Comparison of ENCODE assay signal across 8 cellular contexts in genomic region chr14:57692671-57693070, GRCh38.
DNase-seq lines count a peak whose midpoint lies in the region; ATAC-seq, FAIRE-seq and TF ChIP-seq lines count a peak whose summit lies in the region.

No MANE protein-coding gene starts in this region.

- CTCF ChIA-PET in HEK293 (lab: Yijun Ruan, JAX) (interaction anchor here (0.6 to 5.8 kb wide), 20 partner anchors 10 to 1493 kb away, joined by 3 to 61 read pairs (median 3); no protein-coding TSS in a partner anchor), PC-9 (lab: Charles Lee) (no interaction called here)

- H2AFZ ChIP-seq in PC-9, result no peak overlapping the region

- H3K4me2 ChIP-seq in PC-9, result no peak overlapping the region

- TF ChIP-seq CTCF in AG10803 (conservative IDR thresholded peaks at IDR 0.05; ENCODE audit: low read length) (peak; percentile 89), HEK293 (tag by site-specific recombination; IDR thresholded peaks at IDR 0.05) (no peak), PC-9 (conservative IDR thresholded peaks at IDR 0.05) (peak; percentile 70)

- H3K79me2 ChIP-seq in PC-9 (ENCODE audit: low read depth), result no peaks in the 10 kb centered on the region

- no peaks in the 10 kb centered on the region for H3K36me3 ChIP-seq in HEK293 (ENCODE audit: control insufficient read depth in 2 of 2, insufficient read depth in 1 of 2, low read length in 2 of 2)
- no peaks in the 10 kb centered on the region for H3K36me3 ChIP-seq in PC-9 (ENCODE audit: low read depth)
- H3K36me3 ChIP-seq in H7 (replicated peaks; ENCODE audit: control insufficient read depth, insufficient read depth, low read length), result no peaks in the 10 kb centered on the region

- H3K4me3 ChIP-seq in AG10803 (ENCODE audit: low read length) (no peak overlapping the region), HEK293 (ENCODE audit: low read depth, low read length) (no peak overlapping the region), PC-9 (no peak overlapping the region), H7 (ENCODE audit: insufficient read depth, low read depth, low read length) (no peak overlapping the region)

- H3K9me3 ChIP-seq in HEK293 (ENCODE audit: control insufficient read depth, insufficient read depth, low read depth, low read length) (no peaks in the 10 kb centered on the region), PC-9 (ENCODE audit: insufficient read depth, low read depth) (no peaks in the 10 kb centered on the region)

- H3K27me3 ChIP-seq in PC-9 (ENCODE audit: insufficient read depth, low read depth) (0 out of 2 replicates have a peak, but pooled peaks cover 4% of the 10 kb centered on the region), H7 (ENCODE audit: control insufficient read depth, insufficient read depth, low read length) (no peaks in the 10 kb centered on the region)

- no peaks in the 10 kb centered on the region for H4K20me1 ChIP-seq in PC-9 (ENCODE audit: insufficient read depth)

- H3K27ac ChIP-seq in HEK293 (ENCODE audit: extremely low read depth, low read depth, low read length), result no peak overlapping the region
- H3K27ac ChIP-seq in PC-9, result no peak overlapping the region

- FAIRE-seq in frontal cortex (lab: Jason Lieb, UNC), result no peak

- no peak for ATAC-seq in GM18870 (IDR thresholded peaks at IDR 0.05; ENCODE audit: unreplicated experiment)
- ATAC-seq in activated CD4-positive, CD25-positive, alpha-beta regulatory T cell treated with anti-CD3 and anti-CD28 coated beads, Interleukin-2, amount 50 U/mL, for 24 hours, result no peak

- intact Hi-C loops in PC-9 (cut with micrococcal nuclease; ENCODE audit: unreplicated experiment), result loop anchor here (10.0 kb wide), 1 partner anchor 382 kb away; no protein-coding TSS in a partner anchor

- H3K9me2 ChIP-seq in PC-9 (ENCODE audit: insufficient read depth), result no peaks in the 10 kb centered on the region

- no peaks in the 10 kb centered on the region for H3F3A ChIP-seq in PC-9 (ENCODE audit: insufficient read depth, low read depth)

- BruUV-seq in PC-9 (replicated peaks; lab: Mats Ljungman, UMichigan), result no TSS peak

- POLR2A ChIA-PET in HEK293 (lab: Yijun Ruan, JAX) (no interaction called here), PC-9 (lab: Charles Lee; ENCODE audit: unreplicated experiment) (interaction anchor here (0.6 kb wide), 1 partner anchor 959 kb away, joined by 3 read pairs; no protein-coding TSS in a partner anchor)

- H3K4me1 ChIP-seq in HEK293 (ENCODE audit: control insufficient read depth, insufficient read depth, low read length) (no peaks in the 10 kb centered on the region), PC-9 (replicated peaks; ENCODE audit: insufficient read depth) (no peaks in the 10 kb centered on the region)

- DNase-seq in AG10803 (ENCODE audit: low read depth), result peak; percentile 72
- no peak for DNase-seq in PC-9
- DNase-seq in germinal center (ENCODE audit: low spot score), result peak; percentile 8
- DNase-seq in H7, result no peak
- DNase-seq in frontal cortex (ENCODE audit: low spot score in 2 of 2), result no peak

TF ChIP-seq in HEK293, 187 proteins besides CTCF, POLR2A, EP300 and RAD21:
- TF ChIP-seq RBAK (tag by site-specific recombination; IDR thresholded peaks at IDR 0.05) (no peak), ZNF654 (tag by site-specific recombination; IDR thresholded peaks at IDR 0.05; ENCODE audit: low read depth) (peak; percentile 31), ZBTB8A (tag by site-specific recombination; IDR thresholded peaks at IDR 0.05) (no peak), IKZF3 (tag by site-specific recombination; IDR thresholded peaks at IDR 0.05) (no peak), ZNF114 (tag by site-specific recombination; IDR thresholded peaks at IDR 0.05) (no peak)
TF ChIP-seq in HEK293: peak in this region for 1.

Comparison
In these comparisons a context has a peak if more than half of its experiments do, and no peak if none do; other contexts are left out.
1. DNase-seq: peak in AG10803 (single experiment) and germinal center (single experiment); none in PC-9 (0 of 2), H7 (single experiment) and frontal cortex (0 of 2).